In genomic region chr10:118447478-118447877, GRCh38 we compare ENCODE assay signal across 14 cellular contexts.
DNase-seq lines count a peak whose midpoint lies in the region; TF ChIP-seq lines count a peak whose summit lies in the region.
"Had no signal": no experiment of that assay in that cellular context is flagged by ENCODE, and none has a peak within 500 bp of the region (broad histone marks: within the 10 kb centered on the region; RNA-seq: fewer than 3 reads in every experiment).

No MANE protein-coding gene starts in this region.

- H3K27me3 Mint-ChIP-seq in activated naive CD4-positive, alpha-beta T cell treated with anti-CD3 and anti-CD28 coated beads, Interleukin-2, amount 10 ng/mL, durations not matched to agents 7 days and 5 days: peaks cover 41% of the 10 kb centered on the region

- H3K9me3 ChIP-seq in SJCRH30 (replicated peaks) (peaks cover 3% of the 10 kb centered on the region; the same call in 1 of the 2 replicates), prostate gland (no peaks in the 10 kb centered on the region)
- H3K9me3 ChIP-seq: body of pancreas had no signal

- no peak for TF ChIP-seq POLR2A in prostate gland (IDR thresholded peaks at IDR 0.05)

- WGBS in prostate gland: 27% methylated on average over 10 of the region's 10 CpGs

- no peaks in the 10 kb centered on the region for H3K4me1 Mint-ChIP-seq in activated naive CD4-positive, alpha-beta T cell treated with anti-CD3 and anti-CD28 coated beads, Interleukin-2, amount 10 ng/mL, durations not matched to agents 7 days and 5 days
- H3K4me1 Mint-ChIP-seq: neural crest cell had no signal

- intact Hi-C loops in prostate gland (cut with DNase I): no loop called here

- no peaks in the 10 kb centered on the region for H3K36me3 Mint-ChIP-seq in activated naive CD4-positive, alpha-beta T cell treated with anti-CD3 and anti-CD28 coated beads, Interleukin-2, amount 10 ng/mL, durations not matched to agents 7 days and 5 days

- peaks cover 2% of the 10 kb centered on the region for H3K9me3 Mint-ChIP-seq in activated naive CD4-positive, alpha-beta T cell treated with anti-CD3 and anti-CD28 coated beads, Interleukin-2, amount 10 ng/mL, durations not matched to agents 7 days and 5 days

- no peak overlapping the region for H3K4me3 Mint-ChIP-seq in activated naive CD4-positive, alpha-beta T cell treated with anti-CD3 and anti-CD28 coated beads, Interleukin-2, amount 10 ng/mL, durations not matched to agents 7 days and 5 days
- H3K4me3 Mint-ChIP-seq: CD4-positive, alpha-beta T cell; neural crest cell had no signal

- DNase-seq in ELR (ENCODE audit: low read depth): peak; percentile 42
- peak; percentile 73 to 75 for DNase-seq in SJCRH30
- peak; percentile 21 for DNase-seq in globus pallidus (ENCODE audit: low spot score)
- peak; percentile 19 for DNase-seq in prostate gland (ENCODE audit: low spot score)
- no peak for DNase-seq in effector CD8-positive, alpha-beta T cell (lab: John Stamatoyannopoulos, UW)
- DNase-seq in activated naive CD4-positive, alpha-beta T cell treated with anti-CD3 and anti-CD28 coated beads, Interleukin-2, amount 10 ng/mL, durations not matched to agents 7 days and 5 days: no peak
- no peak for DNase-seq in activated CD4-positive, alpha-beta T cell treated with anti-CD3 and anti-CD28 coated beads, Interleukin-2, amount 50 U/mL, for 4 hours
- no peak for DNase-seq in NCI-H82 (lab: John Stamatoyannopoulos, UW)
- DNase-seq: CD4-positive, alpha-beta T cell; NCI-H226; stimulated activated CD4-positive, alpha-beta T cell treated with anti-CD3 and anti-CD28 coated beads, Interleukin-15, amount 100 ng/mL, for 24 hours had no signal

- H3K27me3 ChIP-seq in SJCRH30 (no peaks in the 10 kb centered on the region), prostate gland (replicated peaks; ENCODE audit: insufficient read depth) (no peaks in the 10 kb centered on the region)
- H3K27me3 ChIP-seq: body of pancreas had no signal

- H3K27ac Mint-ChIP-seq in activated naive CD4-positive, alpha-beta T cell treated with anti-CD3 and anti-CD28 coated beads, Interleukin-2, amount 10 ng/mL, durations not matched to agents 7 days and 5 days: no peak overlapping the region
- H3K27ac Mint-ChIP-seq: CD4-positive, alpha-beta T cell had no signal

- CTCF ChIA-PET in activated naive CD4-positive, alpha-beta T cell treated with anti-CD3 and anti-CD28 coated beads, Interleukin-2, amount 10 ng/mL, durations not matched to agents 7 days and 5 days (lab: Charles Lee): no interaction called here

- no peaks in the 10 kb centered on the region for H3K36me3 ChIP-seq in SJCRH30
- no peaks in the 10 kb centered on the region for H3K36me3 ChIP-seq in prostate gland

- peaks cover 2% of the 10 kb centered on the region; the same call in 1 of the 2 replicates for H3K4me1 ChIP-seq in SJCRH30
- H3K4me1 ChIP-seq in prostate gland (replicated peaks): no peaks in the 10 kb centered on the region
- H3K4me1 ChIP-seq: body of pancreas had no signal

- no peak for TF ChIP-seq CTCF in prostate gland (IDR thresholded peaks at IDR 0.05)

- H3K27ac ChIP-seq in SJCRH30 (no peak overlapping the region), prostate gland (no peak overlapping the region)
- H3K27ac ChIP-seq: body of pancreas, VCaP had no signal

- H3K4me3 ChIP-seq in SJCRH30 (no peak overlapping the region), prostate gland (no peak overlapping the region)
- H3K4me3 ChIP-seq: body of pancreas had no signal

Comparison
In these comparisons a context has a peak if more than half of its experiments do, and no peak if none do; other contexts are left out.
1. DNase-seq: peak in ELR (single experiment), SJCRH30 (2 of 2), globus pallidus (single experiment) and prostate gland (single experiment); none in effector CD8-positive, alpha-beta T cell (single experiment), activated naive CD4-positive, alpha-beta T cell treated with anti-CD3 and anti-CD28 coated beads, Interleukin-2, amount 10 ng/mL, durations not matched to agents 7 days and 5 days (single experiment), activated CD4-positive, alpha-beta T cell treated with anti-CD3 and anti-CD28 coated beads, Interleukin-2, amount 50 U/mL, for 4 hours (0 of 2) and NCI-H82 (single experiment).